ENCODE assay signal across 16 cellular contexts in genomic region chr5:68320094-68320986, GRCh38.
DNase-seq lines count a peak whose midpoint lies in the region; ATAC-seq, FAIRE-seq and TF ChIP-seq lines count a peak whose summit lies in the region.
"Had no signal": no experiment of that assay in that cellular context is flagged by ENCODE, and none has a peak within 500 bp of the region (broad histone marks: within the 10 kb centered on the region; RNA-seq: fewer than 3 reads in every experiment).

No MANE protein-coding gene starts in this region.

- no peak for TF ChIP-seq CTCF in HCT116 (IDR thresholded peaks at IDR 0.05 in 2 of 3, conservative IDR thresholded peaks at IDR 0.05 in 1 of 3; ENCODE audit: borderline replicate concordance in 1 of 3, insufficient read depth in 1 of 3, low read depth in 2 of 3, low read length in 2 of 3)
- no peak for TF ChIP-seq CTCF in RWPE2 (IDR thresholded peaks at IDR 0.05; ENCODE audit: poor library complexity, severe bottlenecking)
- TF ChIP-seq CTCF in kidney (IDR thresholded peaks at IDR 0.05; ENCODE audit: borderline replicate concordance, extremely low read depth, insufficient read depth): no peak
- TF ChIP-seq CTCF in parathyroid adenoma (IDR thresholded peaks at IDR 0.05): no peak
- TF ChIP-seq CTCF in esophagus muscularis mucosa (IDR thresholded peaks at IDR 0.05): no peak

- H3K9me2 ChIP-seq in HCT116 (ENCODE audit: insufficient read depth): no peaks in the 10 kb centered on the region

- H3K36me3 ChIP-seq in HCT116 (ENCODE audit: control insufficient read depth in 1 of 2, insufficient read depth in 2 of 2, low read length in 2 of 2) (no peaks in the 10 kb centered on the region), RWPE2 (ENCODE audit: low read depth) (no peaks in the 10 kb centered on the region), kidney (ENCODE audit: control insufficient read depth in 1 of 2, insufficient read depth in 2 of 2, low read length in 2 of 2) (no peaks in the 10 kb centered on the region), parathyroid adenoma (ENCODE audit: control insufficient read depth, insufficient read depth, low read length) (no peaks in the 10 kb centered on the region), esophagus muscularis mucosa (no peaks in the 10 kb centered on the region)
- H3K36me3 ChIP-seq: sigmoid colon had no signal

- RAD21 ChIA-PET in HCT116 (lab: Charles Lee; ENCODE audit: low non-redundant PET in 1 of 2, low total read pairs in 2 of 2, uncharacterized antibody in 2 of 2, unreplicated experiment in 2 of 2): no interaction called here

- DNase-seq in HCT116 (ENCODE audit: low read depth, low spot score) (no peak), RWPE2 (ENCODE audit: low spot score) (no peak), kidney (no peak), activated gamma-delta T cell treated with Interleukin-2 at 50 U/mL for 16 hours (no peak), esophagus muscularis mucosa (ENCODE audit: extremely low spot score) (no peak)
- DNase-seq: activated CD4-positive, CD25-positive, alpha-beta regulatory T cell; activated naive CD4-positive, alpha-beta T cell treated with anti-CD3 and anti-CD28 coated beads, Interleukin-2, amount 10 ng/mL, durations not matched to agents 7 days and 5 days; MM.1S; NCI-H2107; sigmoid colon; stimulated activated CD4-positive, alpha-beta T cell treated with anti-CD3 and anti-CD28 coated beads, Interleukin-4, amount 100 ng/mL, for 24 hours had no signal

- H3K9me3 ChIP-seq in HCT116 (ENCODE audit: control insufficient read depth in 1 of 2, insufficient read depth in 1 of 2, low read depth in 1 of 2, low read length in 2 of 2) (no peaks in the 10 kb centered on the region), RWPE2 (ENCODE audit: severe bottlenecking) (no peaks in the 10 kb centered on the region), kidney (ENCODE audit: control insufficient read depth in 1 of 2, low read length in 2 of 2) (no peaks in the 10 kb centered on the region), parathyroid adenoma (ENCODE audit: control insufficient read depth, low read length) (no peaks in the 10 kb centered on the region), esophagus muscularis mucosa (no peaks in the 10 kb centered on the region)
- H3K9me3 ChIP-seq: sigmoid colon had no signal

- H3K79me2 ChIP-seq in HCT116 (ENCODE audit: insufficient read depth, low read length): no peaks in the 10 kb centered on the region
- H3K79me2 ChIP-seq in parathyroid adenoma: no peaks in the 10 kb centered on the region

- FAIRE-seq in kidney (lab: Jason Lieb, UNC): no peak
- FAIRE-seq: bronchial epithelial cell, HTR-8/SVneo had no signal

- BruUV-seq in HCT116 (replicated peaks; lab: Mats Ljungman, UMichigan): no TSS peak

- peak overlapping the region; percentile 5 for H2AFZ ChIP-seq in HCT116 (ENCODE audit: low read depth, low read length, poor library complexity, severe bottlenecking)
- H2AFZ ChIP-seq in parathyroid adenoma: peak overlapping the region; percentile 74

- H3K27ac ChIP-seq in HCT116 (ENCODE audit: low read depth, low read length) (no peak overlapping the region), RWPE2 (ENCODE audit: poor library complexity, severe bottlenecking) (peak overlapping the region; percentile 76), kidney (ENCODE audit: low read depth in 2 of 2, low read length in 2 of 2) (peak overlapping the region; percentile 29 to 47), parathyroid adenoma (no peak overlapping the region), esophagus muscularis mucosa (replicated peaks in 1 of 4) (no peak overlapping the region)
- H3K27ac ChIP-seq: sigmoid colon had no signal

- ATAC-seq in HCT116 (0 out of 2 replicates have a peak, but pooled peaks have one; percentile 23), RWPE2 (ENCODE audit: low read depth) (peak; percentile 34), HG03442 (IDR thresholded peaks at IDR 0.05; ENCODE audit: unreplicated experiment) (no peak)

- H4K20me1 ChIP-seq in HCT116 (ENCODE audit: insufficient read depth): no peaks in the 10 kb centered on the region

- H3K4me1 ChIP-seq in HCT116 (ENCODE audit: control insufficient read depth in 1 of 2, insufficient read depth in 2 of 2, low read length in 2 of 2) (peaks cover 10 to 29% of the 10 kb centered on the region in 2 experiments; a peak in 3 of 4 replicates), RWPE2 (ENCODE audit: insufficient read depth, poor library complexity, severe bottlenecking) (peaks cover 19% of the 10 kb centered on the region), kidney (ENCODE audit: control insufficient read depth in 1 of 2, insufficient read depth in 1 of 2, low read depth in 1 of 2, low read length in 2 of 2) (peaks cover 0 to 18% of the 10 kb centered on the region in 2 donors), parathyroid adenoma (peaks cover 11% of the 10 kb centered on the region), esophagus muscularis mucosa (no peaks in the 10 kb centered on the region)
- H3K4me1 ChIP-seq: sigmoid colon had no signal

- H3K27me3 ChIP-seq in HCT116 (ENCODE audit: insufficient read depth, low read length) (no peaks in the 10 kb centered on the region), RWPE2 (ENCODE audit: insufficient read depth, poor library complexity, severe bottlenecking) (no peaks in the 10 kb centered on the region), parathyroid adenoma (ENCODE audit: control insufficient read depth, insufficient read depth, low read length) (no peaks in the 10 kb centered on the region), esophagus muscularis mucosa (no peaks in the 10 kb centered on the region)
- H3K27me3 ChIP-seq: sigmoid colon had no signal

- H3K9ac ChIP-seq in HCT116 (ENCODE audit: low read length) (no peak overlapping the region), kidney (ENCODE audit: low read length in 2 of 2) (no peak overlapping the region), parathyroid adenoma (no peak overlapping the region)

- no peak for TF ChIP-seq EP300 in esophagus muscularis mucosa (IDR thresholded peaks at IDR 0.05)

- H3K4me3 ChIP-seq in HCT116 (replicated peaks in 1 of 2; ENCODE audit: low read depth in 1 of 2, low read length in 2 of 2) (no peak overlapping the region), RWPE2 (ENCODE audit: severe bottlenecking) (no peak overlapping the region), kidney (ENCODE audit: low read length in 2 of 2) (peak overlapping the region in 1 of 2 donors; percentile 7), parathyroid adenoma (ENCODE audit: low read depth, low read length) (no peak overlapping the region), esophagus muscularis mucosa (no peak overlapping the region)
- H3K4me3 ChIP-seq: lung, sigmoid colon had no signal

- POLR2A ChIA-PET in HCT116 (lab: Charles Lee): interaction anchor here (1.2 kb wide), 1 partner anchor 12 kb away, joined by 4 read pairs; no protein-coding TSS in a partner anchor

- peak overlapping the region; percentile 37 for H3K4me2 ChIP-seq in HCT116 (ENCODE audit: low read length)
- H3K4me2 ChIP-seq in parathyroid adenoma (ENCODE audit: low read length): no peak overlapping the region

- TF ChIP-seq POLR2A in HCT116 (IDR thresholded peaks at IDR 0.05; ENCODE audit: borderline replicate concordance, extremely low read depth, insufficient read depth, insufficient read length) (no peak), esophagus muscularis mucosa (IDR thresholded peaks at IDR 0.05; ENCODE audit: low read depth) (no peak)

- CTCF ChIA-PET in HCT116 (lab: Charles Lee): no interaction called here

- intact Hi-C loops in HCT116 (cut with micrococcal nuclease) (no loop called here), kidney (cut with DNase I) (no loop called here), esophagus muscularis mucosa (cut with DNase I) (no loop called here)

- 78% methylated on average over 6 of the region's 6 CpGs for WGBS in esophagus muscularis mucosa

- no peak for TF ChIP-seq RAD21 in HCT116 (IDR thresholded peaks at IDR 0.05; ENCODE audit: low read depth)

TF ChIP-seq in HCT116, 20 proteins besides CTCF, POLR2A, EP300 and RAD21:
- TF ChIP-seq POLR2AphosphoS5 (IDR thresholded peaks at IDR 0.05; ENCODE audit: low read depth, low read length) (no peak), REST (IDR thresholded peaks at IDR 0.05; ENCODE audit: low read depth) (no peak), TCF7L2 (IDR thresholded peaks at IDR 0.05; ENCODE audit: borderline replicate concordance, extremely low read depth, insufficient read depth, insufficient read length) (peak; percentile 38), SP1 (IDR thresholded peaks at IDR 0.05; ENCODE audit: low read depth) (peak; percentile 31; the same call in 1 of the 2 replicates)

Comparison
In these comparisons a context has a peak if more than half of its experiments do, and no peak if none do; other contexts are left out.
1. H3K27ac ChIP-seq: peak in RWPE2 (single experiment) and kidney (2 of 2); none in HCT116 (single experiment), parathyroid adenoma (single experiment) and esophagus muscularis mucosa (0 of 4).